Comparison of ENCODE assay signal across 10 cellular contexts in genomic region chr1:108591471-108591870, GRCh38. TPM values are rescaled to one million over a fixed set of nuclear protein-coding genes. Genes with fewer than 3 reads are reported as not detected.
DNase-seq lines count a peak whose midpoint lies in the region; ATAC-seq and TF ChIP-seq lines count a peak whose summit lies in the region.
"Had no signal": no experiment of that assay in that cellular context is flagged by ENCODE, and none has a peak within 500 bp of the region (broad histone marks: within the 10 kb centered on the region; RNA-seq: fewer than 3 reads in every experiment).

No MANE protein-coding gene starts in this region.

- H3K4me3 Mint-ChIP-seq in activated CD4-positive, alpha-beta memory T cell treated with anti-CD3 and anti-CD28 coated beads, Interleukin-2, amount 10 ng/mL, durations not matched to agents 7 days and 5 days = no peak overlapping the region
- H3K4me3 Mint-ChIP-seq in activated CD4-positive, alpha-beta memory T cell treated with anti-CD3 and anti-CD28 coated beads for 36 hours = no peak overlapping the region
- H3K4me3 Mint-ChIP-seq in naive thymus-derived CD4-positive, alpha-beta T cell = no peak overlapping the region

- H3K4me3 ChIP-seq in duodenal mucosa (ENCODE audit: low read depth in 1 of 2, low read length in 2 of 2) (no peak overlapping the region), upper lobe of left lung (no peak overlapping the region)
- no peak overlapping the region for H3K4me3 ChIP-seq in naive thymus-derived CD4-positive, alpha-beta T cell (ENCODE audit: low read length)

- H3K9me3 ChIP-seq in duodenal mucosa (ENCODE audit: control insufficient read depth in 1 of 2, low read length in 2 of 2) (no peaks in the 10 kb centered on the region), upper lobe of left lung (no peaks in the 10 kb centered on the region)
- no peaks in the 10 kb centered on the region for H3K9me3 ChIP-seq in naive thymus-derived CD4-positive, alpha-beta T cell (ENCODE audit: control insufficient read depth in 2 of 3, low read length in 3 of 3)

- TF ChIP-seq EP300 in upper lobe of left lung (IDR thresholded peaks at IDR 0.05) = no peak

- peak overlapping the region; percentile 48 for H3K27ac Mint-ChIP-seq in activated CD4-positive, alpha-beta memory T cell treated with anti-CD3 and anti-CD28 coated beads, Interleukin-2, amount 10 ng/mL, durations not matched to agents 7 days and 5 days
- no peak overlapping the region for H3K27ac Mint-ChIP-seq in activated CD4-positive, alpha-beta memory T cell treated with anti-CD3 and anti-CD28 coated beads for 36 hours
- H3K27ac Mint-ChIP-seq in naive thymus-derived CD4-positive, alpha-beta T cell = peak overlapping the region in 8 of 9 donors; percentile 3 to 63 (median 21)

- no peak overlapping the region for H3K9ac ChIP-seq in duodenal mucosa (ENCODE audit: low read depth in 1 of 2, low read length in 2 of 2)

- DNase-seq in activated CD4-positive, alpha-beta memory T cell treated with anti-CD3 and anti-CD28 coated beads, Interleukin-2, amount 10 ng/mL, durations not matched to agents 7 days and 5 days = no peak
- DNase-seq in activated CD4-positive, alpha-beta memory T cell treated with anti-CD3 and anti-CD28 coated beads for 36 hours = no peak
- no peak for DNase-seq in naive thymus-derived CD4-positive, alpha-beta T cell
- peak in 1 of 2 donors; percentile 30 for DNase-seq in upper lobe of left lung
- DNase-seq in HuH-7.5 (ENCODE audit: low spot score) = no peak
- DNase-seq: left colon, NCI-H526 had no signal

- POLR2A ChIA-PET in activated CD4-positive, alpha-beta memory T cell treated with anti-CD3 and anti-CD28 coated beads, Interleukin-2, amount 10 ng/mL, durations not matched to agents 7 days and 5 days (lab: Charles Lee) = interaction anchor here (0.9 to 3.3 kb wide), 7 partner anchors 31 to 391 kb away, joined by 3 to 13 read pairs (median 5); partner anchors contain the start of genes EEIG2, HENMT1, PRPF38B and SLC25A24
- POLR2A ChIA-PET in activated CD4-positive, alpha-beta memory T cell treated with anti-CD3 and anti-CD28 coated beads for 36 hours (lab: Charles Lee) = no interaction called here
- POLR2A ChIA-PET in naive thymus-derived CD4-positive, alpha-beta T cell (lab: Charles Lee) = no interaction called here

- TF ChIP-seq CTCF in upper lobe of left lung (IDR thresholded peaks at IDR 0.05) = no peak

- TF ChIP-seq POLR2A in upper lobe of left lung (IDR thresholded peaks at IDR 0.05) = no peak

- H3K4me1 Mint-ChIP-seq in activated CD4-positive, alpha-beta memory T cell treated with anti-CD3 and anti-CD28 coated beads, Interleukin-2, amount 10 ng/mL, durations not matched to agents 7 days and 5 days = peaks cover 39% of the 10 kb centered on the region
- H3K4me1 Mint-ChIP-seq in activated CD4-positive, alpha-beta memory T cell treated with anti-CD3 and anti-CD28 coated beads for 36 hours (ENCODE audit: low read depth) = peaks cover 41% of the 10 kb centered on the region
- peaks cover 17 to 46% (median 40%) of the 10 kb centered on the region in 7 donors for H3K4me1 Mint-ChIP-seq in naive thymus-derived CD4-positive, alpha-beta T cell

- H3K4me1 ChIP-seq in duodenal mucosa (ENCODE audit: control insufficient read depth in 1 of 2, insufficient read depth in 2 of 2, low read length in 2 of 2) (peaks cover 15 to 33% of the 10 kb centered on the region in 2 donors), upper lobe of left lung (peaks cover 25 to 31% (median 29%) of the 10 kb centered on the region in 4 donors)
- H3K4me1 ChIP-seq in naive thymus-derived CD4-positive, alpha-beta T cell (ENCODE audit: control insufficient read depth in 2 of 2, insufficient read depth in 2 of 2, low read length in 2 of 2) = peaks cover 0 to 22% of the 10 kb centered on the region in 2 donors

- no peaks in the 10 kb centered on the region for H3K27me3 Mint-ChIP-seq in activated CD4-positive, alpha-beta memory T cell treated with anti-CD3 and anti-CD28 coated beads, Interleukin-2, amount 10 ng/mL, durations not matched to agents 7 days and 5 days
- H3K27me3 Mint-ChIP-seq in activated CD4-positive, alpha-beta memory T cell treated with anti-CD3 and anti-CD28 coated beads for 36 hours = no peaks in the 10 kb centered on the region
- H3K27me3 Mint-ChIP-seq in naive thymus-derived CD4-positive, alpha-beta T cell = no peaks in the 10 kb centered on the region

- CTCF ChIA-PET in activated CD4-positive, alpha-beta memory T cell treated with anti-CD3 and anti-CD28 coated beads, Interleukin-2, amount 10 ng/mL, durations not matched to agents 7 days and 5 days (lab: Charles Lee) = interaction anchor here (1.0 to 1.5 kb wide), 2 partner anchors 31 to 32 kb away, joined by 4 read pairs; partner anchors contain the start of gene EEIG2
- CTCF ChIA-PET in activated CD4-positive, alpha-beta memory T cell treated with anti-CD3 and anti-CD28 coated beads for 36 hours (lab: Charles Lee) = interaction anchor here (1.0 to 2.4 kb wide), 3 partner anchors 16 to 52 kb away, joined by 3 to 9 read pairs (median 3); partner anchors contain the start of gene EEIG2
- CTCF ChIA-PET in naive thymus-derived CD4-positive, alpha-beta T cell (lab: Charles Lee) = no interaction called here

- WGBS in upper lobe of left lung, 2 donors = 63 to 66% methylated on average over 4 of the region's 4 CpGs

- H3K9me3 Mint-ChIP-seq in activated CD4-positive, alpha-beta memory T cell treated with anti-CD3 and anti-CD28 coated beads, Interleukin-2, amount 10 ng/mL, durations not matched to agents 7 days and 5 days = no peaks in the 10 kb centered on the region
- no peaks in the 10 kb centered on the region for H3K9me3 Mint-ChIP-seq in activated CD4-positive, alpha-beta memory T cell treated with anti-CD3 and anti-CD28 coated beads for 36 hours
- H3K9me3 Mint-ChIP-seq in naive thymus-derived CD4-positive, alpha-beta T cell = peaks cover 0 to under 1% (median 0%) of the 10 kb centered on the region in 11 donors

- peak; percentile 17 for ATAC-seq in naive thymus-derived CD4-positive, alpha-beta T cell
- ATAC-seq in upper lobe of left lung (ENCODE audit: low FRiP score in 2 of 2) (peak; percentile 76 to 77), HG02588 (IDR thresholded peaks at IDR 0.05; ENCODE audit: unreplicated experiment) (no peak), GM19023 (IDR thresholded peaks at IDR 0.05; ENCODE audit: unreplicated experiment) (no peak)

- H3K27me3 ChIP-seq in duodenal mucosa (ENCODE audit: control insufficient read depth in 1 of 2, insufficient read depth in 2 of 2, low read length in 2 of 2) = no peaks in the 10 kb centered on the region
- no peaks in the 10 kb centered on the region for H3K27me3 ChIP-seq in naive thymus-derived CD4-positive, alpha-beta T cell (ENCODE audit: control insufficient read depth in 2 of 2, insufficient read depth in 2 of 2, low read length in 2 of 2)
- H3K27me3 ChIP-seq in upper lobe of left lung = no peaks in the 10 kb centered on the region

- intact Hi-C loops in activated CD4-positive, alpha-beta memory T cell treated with anti-CD3 and anti-CD28 coated beads for 36 hours (cut with micrococcal nuclease) = loop anchor here (1.0 to 2.0 kb wide), 4 partner anchors 32 to 87 kb away; no protein-coding TSS in a partner anchor
- intact Hi-C loops in naive thymus-derived CD4-positive, alpha-beta T cell (cut with micrococcal nuclease) = loop anchor here (1.0 to 2.0 kb wide), 3 partner anchors 19 to 55 kb away; no protein-coding TSS in a partner anchor

- H3K36me3 Mint-ChIP-seq in activated CD4-positive, alpha-beta memory T cell treated with anti-CD3 and anti-CD28 coated beads, Interleukin-2, amount 10 ng/mL, durations not matched to agents 7 days and 5 days (ENCODE audit: low read depth) = peaks cover 6% of the 10 kb centered on the region
- H3K36me3 Mint-ChIP-seq in activated CD4-positive, alpha-beta memory T cell treated with anti-CD3 and anti-CD28 coated beads for 36 hours = no peaks in the 10 kb centered on the region
- H3K36me3 Mint-ChIP-seq in naive thymus-derived CD4-positive, alpha-beta T cell = peaks cover 0 to 16% (median 9%) of the 10 kb centered on the region in 5 donors

- H3K27ac ChIP-seq in duodenal mucosa (ENCODE audit: low read depth, low read length) (peak overlapping the region; percentile 46), upper lobe of left lung (peak overlapping the region; percentile 44 to 79 (median 55))
- no peak overlapping the region for H3K27ac ChIP-seq in naive thymus-derived CD4-positive, alpha-beta T cell (ENCODE audit: low read depth, low read length)

- H3K36me3 ChIP-seq in duodenal mucosa (ENCODE audit: control insufficient read depth in 1 of 2, insufficient read depth in 2 of 2, low read length in 2 of 2) (no peaks in the 10 kb centered on the region), upper lobe of left lung (no peaks in the 10 kb centered on the region)
- no peaks in the 10 kb centered on the region for H3K36me3 ChIP-seq in naive thymus-derived CD4-positive, alpha-beta T cell (ENCODE audit: control insufficient read depth in 2 of 3, insufficient read depth in 3 of 3, low read length in 3 of 3)

RNA-seq across cellular contexts. Expression of gene EEIG2, which starts 31.6 kb away (rescaled TPM):
- total RNA-seq in activated CD4-positive, alpha-beta memory T cell treated with anti-CD3 and anti-CD28 coated beads, Interleukin-2, amount 10 ng/mL, durations not matched to agents 7 days and 5 days = 10 to 100 TPM; 22.6 to 23.6 TPM
- 1 to 10 TPM; 8.4 to 8.7 TPM for total RNA-seq in activated CD4-positive, alpha-beta memory T cell treated with anti-CD3 and anti-CD28 coated beads for 36 hours
- total RNA-seq in naive thymus-derived CD4-positive, alpha-beta T cell = 10 to 100 TPM in 3 of 5 experiments, 1 to 10 TPM in 2; 7.8 to 15.9 (median 10.9) TPM
- polyA plus RNA-seq in naive thymus-derived CD4-positive, alpha-beta T cell = under 1 TPM; 0.72 to 0.76 TPM
- total RNA-seq in upper lobe of left lung = 10 to 100 TPM in 5 of 6 donors, 1 to 10 TPM in 1; 8.4 to 19.9 (median 15.1) TPM

Comparison
In these comparisons a context has a peak if more than half of its experiments do, and no peak if none do; other contexts are left out.
1. ATAC-seq: peak in naive thymus-derived CD4-positive, alpha-beta T cell (single experiment) and upper lobe of left lung (2 of 2); none in HG02588 (single experiment) and GM19023 (single experiment).